Comparison of ENCODE assay signal across 8 cellular contexts in the genomic region with DNA sequence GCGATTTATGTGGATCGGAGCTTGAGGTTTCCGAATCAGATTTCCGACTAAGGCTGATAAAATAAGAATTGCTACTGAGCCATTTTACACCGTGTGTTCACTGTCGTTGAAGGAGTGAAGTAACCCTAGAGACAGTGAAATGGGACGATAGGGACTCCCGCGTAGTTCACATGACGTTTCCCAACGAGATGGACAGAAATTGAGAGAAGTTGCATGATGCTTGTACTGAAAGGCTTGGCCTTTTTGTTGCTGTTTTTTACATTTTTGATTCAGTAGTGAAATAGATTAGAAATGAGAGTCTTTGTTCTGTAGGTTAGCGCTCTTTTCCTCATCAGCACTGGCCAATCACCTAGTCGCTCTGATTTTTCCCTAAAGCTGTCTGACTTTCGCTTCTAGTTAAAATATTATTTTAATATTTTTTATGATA. TPM values are rescaled to one million over a fixed set of nuclear protein-coding genes. Genes with fewer than 3 reads are reported as not detected.
DNase-seq lines count a peak whose midpoint lies in the region; ATAC-seq and TF ChIP-seq lines count a peak whose summit lies in the region.

No MANE protein-coding gene starts in this region.

- TF ChIP-seq CTCF in GM23338 (conservative IDR thresholded peaks at IDR 0.05; ENCODE audit: low read depth in 2 of 2) (no peak), SK-N-SH (IDR thresholded peaks at IDR 0.05) (no peak), sigmoid colon (IDR thresholded peaks at IDR 0.05) (no peak)

- peaks cover 13% of the 10 kb centered on the region for H3K27me3 Mint-ChIP-seq in GM23338 (ENCODE audit: insufficient read depth, low read depth, poor library complexity)

- CTCF ChIA-PET in SK-N-SH (lab: Yijun Ruan, JAX): interaction anchor here (1.3 kb wide), 1 partner anchor 270 kb away, joined by 3 read pairs; no protein-coding TSS in a partner anchor

- DNase-seq in GM23338 (ENCODE audit: low spot score): no peak
- DNase-seq in SK-N-SH: no peak
- DNase-seq in fibroblast of peridontal ligament (ENCODE audit: extremely low read depth): peak; percentile 35
- DNase-seq in sigmoid colon: no peak
- DNase-seq in activated effector memory CD4-positive, alpha-beta T cell treated with anti-CD3 and anti-CD28 coated beads, Interleukin-2, amount 50 U/mL, for 16 hours: no peak
- DNase-seq in NCI-H1930 (lab: John Stamatoyannopoulos, UW): no peak
- no peak for DNase-seq in stimulated activated CD4-positive, alpha-beta T cell treated with anti-CD3 and anti-CD28 coated beads, Interleukin-2, amount 100 ng/mL, for 48 hours

- TF ChIP-seq RAD21 in SK-N-SH (IDR thresholded peaks at IDR 0.05; ENCODE audit: low read length): no peak

- TF ChIP-seq EP300 in SK-N-SH (IDR thresholded peaks at IDR 0.05; ENCODE audit: borderline replicate concordance in 1 of 2, low read depth in 1 of 2, low read length in 1 of 2): no peak
- TF ChIP-seq EP300 in sigmoid colon (IDR thresholded peaks at IDR 0.05): no peak

- ATAC-seq in GM23338: no peak
- ATAC-seq in GM21737 (IDR thresholded peaks at IDR 0.05; ENCODE audit: unreplicated experiment): no peak

- peaks cover 30% of the 10 kb centered on the region for H3K36me3 Mint-ChIP-seq in GM23338 (ENCODE audit: low read depth)

- H3K4me2 ChIP-seq in GM23338 (peak overlapping the region; percentile 88), SK-N-SH (peak overlapping the region; percentile 87)

- POLR2A ChIA-PET in SK-N-SH (lab: Yijun Ruan, JAX): interaction anchor here (1.2 to 2.0 kb wide), 2 partner anchors 51 to 57 kb away, joined by 3 to 7 read pairs; a partner anchor contains a TSS

- no peaks in the 10 kb centered on the region for H3K9me3 Mint-ChIP-seq in GM23338

- H3K4me3 ChIP-seq in GM23338 (peak overlapping the region; percentile 100), SK-N-SH (ENCODE audit: low read depth in 2 of 2, low read length in 1 of 2) (peak overlapping the region; percentile 80 to 99), sigmoid colon (peak overlapping the region; percentile 74 to 100 (median 88))

- H4K20me1 ChIP-seq in GM23338 (replicated peaks; ENCODE audit: insufficient read depth) (peaks cover 58% of the 10 kb centered on the region), SK-N-SH (ENCODE audit: insufficient read depth) (peaks cover 59% of the 10 kb centered on the region)

- intact Hi-C loops in sigmoid colon (cut with DNase I): loop anchor here (2.0 to 5.0 kb wide), 2 partner anchors 58 to 78 kb away; a partner anchor contains a TSS

- WGBS in SK-N-SH (ENCODE audit: low lambda C conversion rate): 2% methylated on average over 14 of the region's 14 CpGs
- 1% methylated on average over 14 of the region's 14 CpGs for WGBS in sigmoid colon, 2 donors

- TF ChIP-seq POLR2A in sigmoid colon (IDR thresholded peaks at IDR 0.05): no peak

- peaks cover 25% of the 10 kb centered on the region for H3K4me1 ChIP-seq in GM23338 (ENCODE audit: insufficient read depth)
- H3K4me1 ChIP-seq in SK-N-SH (ENCODE audit: control insufficient read depth in 1 of 2, insufficient read depth in 2 of 2, low read depth in 1 of 2, low read length in 1 of 2): peaks cover 11 to 13% of the 10 kb centered on the region in 2 experiments
- H3K4me1 ChIP-seq in sigmoid colon: peaks cover 0 to 54% (median 49%) of the 10 kb centered on the region in 4 donors

- H3K27me3 ChIP-seq in GM23338 (ENCODE audit: insufficient read depth) (no peaks in the 10 kb centered on the region), SK-N-SH (ENCODE audit: insufficient read depth) (no peaks in the 10 kb centered on the region), sigmoid colon (no peaks in the 10 kb centered on the region)

- no peaks in the 10 kb centered on the region for H3K9me3 ChIP-seq in SK-N-SH
- H3K9me3 ChIP-seq in sigmoid colon: no peaks in the 10 kb centered on the region

- no peak overlapping the region for H2AFZ ChIP-seq in GM23338
- H2AFZ ChIP-seq in SK-N-SH (ENCODE audit: low read depth): no peak overlapping the region

- H3K27ac Mint-ChIP-seq in GM23338: no peak overlapping the region

- peak overlapping the region; percentile 100 for H3K9ac ChIP-seq in SK-N-SH

- H3K9me2 ChIP-seq in GM23338 (ENCODE audit: insufficient read depth): no peaks in the 10 kb centered on the region
- no peaks in the 10 kb centered on the region for H3K9me2 ChIP-seq in SK-N-SH

- H3K4me1 Mint-ChIP-seq in GM23338: peaks cover 22% of the 10 kb centered on the region

- H3K79me2 ChIP-seq in GM23338 (replicated peaks; ENCODE audit: insufficient read depth) (peaks cover 60% of the 10 kb centered on the region), SK-N-SH (ENCODE audit: insufficient read depth) (no peaks in the 10 kb centered on the region; the same call in 1 of the 2 replicates)

- H3K4me3 Mint-ChIP-seq in GM23338: peak overlapping the region; percentile 84

- H3F3A ChIP-seq in GM23338 (replicated peaks; ENCODE audit: low read depth) (peaks cover 10% of the 10 kb centered on the region), SK-N-SH (replicated peaks; ENCODE audit: insufficient read depth) (peaks cover 10% of the 10 kb centered on the region)

- peaks cover 6% of the 10 kb centered on the region for H3K36me3 ChIP-seq in GM23338 (ENCODE audit: insufficient read depth)
- peaks cover 3 to 38% of the 10 kb centered on the region in 2 experiments for H3K36me3 ChIP-seq in SK-N-SH (replicated peaks in 1 of 2; ENCODE audit: control insufficient read depth in 1 of 2, insufficient read depth in 2 of 2, low read length in 1 of 2)
- no peaks in the 10 kb centered on the region for H3K36me3 ChIP-seq in sigmoid colon

- no peak overlapping the region for H3K27ac ChIP-seq in GM23338 (ENCODE audit: low read depth)
- H3K27ac ChIP-seq in SK-N-SH (ENCODE audit: low read depth in 2 of 2, low read length in 1 of 2): peak overlapping the region; percentile 94 to 96
- H3K27ac ChIP-seq in sigmoid colon: peak overlapping the region; percentile 96 to 100 (median 99)

TF ChIP-seq in GM23338, 12 proteins besides CTCF, POLR2A, EP300 and RAD21 (continues in another document):
- TF ChIP-seq EZH2 (IDR thresholded peaks at IDR 0.05; ENCODE audit: low read depth, unreplicated experiment) (no peak), STAT1 (IDR thresholded peaks at IDR 0.05; ENCODE audit: unreplicated experiment) (no peak), POLR2AphosphoS5 (IDR thresholded peaks at IDR 0.05; ENCODE audit: low read depth) (no peak), NANOG (IDR thresholded peaks at IDR 0.05; ENCODE audit: borderline replicate concordance) (no peak), EZH2phosphoT487 (IDR thresholded peaks at IDR 0.05; ENCODE audit: unreplicated experiment) (no peak), JUNB (IDR thresholded peaks at IDR 0.05; ENCODE audit: unreplicated experiment) (no peak)

TF ChIP-seq in SK-N-SH, 30 proteins besides CTCF, POLR2A, EP300 and RAD21:
- TF ChIP-seq MXI1 (IDR thresholded peaks at IDR 0.05; ENCODE audit: low read depth, low read length) (peak; percentile 6; the same call in 1 of the 2 replicates), SMC3 (IDR thresholded peaks at IDR 0.05; ENCODE audit: low read depth, low read length) (no peak)

RNA-seq across cellular contexts. Expression of a gene that starts 1.3 kb away (rescaled TPM):
- total RNA-seq in GM23338 (2014; rRNA removed; shearing (Covaris generic)): 251 and 263 TPM in 2 replicates
- 184 and 191 TPM in 2 replicates for polyA plus RNA-seq in GM23338 (2016; fragmentation: Nextera tagmentation; extraction: Ambion mirVana)
- 37.7 and 52.8 TPM in 2 replicates for polyA plus RNA-seq in SK-N-SH (2012; rRNA removed)
- polyA plus RNA-seq in SK-N-SH (2012; cell fraction: cytosol; rRNA removed): 64.8 and 67.8 TPM in 2 replicates
- polyA plus RNA-seq in SK-N-SH (2012; cell fraction: nucleus; rRNA removed): 52.7 and 57.2 TPM in 2 replicates
- total RNA-seq in sigmoid colon: 10 to 100 TPM; 67.2 to 80.6 (median 73.6) TPM
- polyA plus RNA-seq in sigmoid colon: 10 to 100 TPM; 58.0 to 83.7 (median 66.1) TPM

RNA-seq across cellular contexts. Expression of a gene that starts 57.8 kb away (rescaled TPM):
- total RNA-seq in GM23338 (2014; rRNA removed; shearing (Covaris generic)): 9.7 and 10.1 TPM in 2 replicates
- polyA plus RNA-seq in GM23338 (2016; fragmentation: Nextera tagmentation; extraction: Ambion mirVana) (17.8 and 18.3 TPM in 2 replicates), SK-N-SH (2012; rRNA removed) (24.4 and 25.1 TPM in 2 replicates), sigmoid colon (10 to 100 TPM in 1 of 3 donors, 1 to 10 TPM in 2; 3.6 to 11.9 (median 3.7) TPM)
- 9.8 and 15.3 TPM in 2 replicates for polyA plus RNA-seq in SK-N-SH (2012; cell fraction: cytosol; rRNA removed)
- polyA plus RNA-seq in SK-N-SH (2012; cell fraction: nucleus; rRNA removed): 28.5 and 32.0 TPM in 2 replicates
- total RNA-seq in sigmoid colon: 1 to 10 TPM; 2.0 to 6.7 (median 3.7) TPM
